In the genomic region with DNA sequence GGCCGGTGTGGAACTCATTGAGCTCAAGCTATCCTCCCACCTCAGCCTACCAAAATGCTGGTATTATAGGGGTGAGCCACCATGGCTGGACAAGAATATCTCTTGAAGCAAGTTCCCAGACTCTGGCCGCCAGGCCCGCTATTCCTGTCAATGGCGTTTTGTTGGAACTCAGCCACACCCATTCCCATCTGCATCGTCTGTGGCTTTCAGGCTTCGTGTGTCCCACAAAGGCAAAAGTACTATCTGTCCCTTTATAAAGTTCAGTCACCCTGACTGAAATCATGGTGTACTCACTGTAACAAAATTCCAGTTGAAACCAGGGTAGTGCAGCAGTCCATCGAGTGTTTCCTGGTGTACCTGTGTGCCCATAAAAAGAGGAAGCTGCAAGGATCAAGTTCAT, we compare ENCODE assay signal across 1 cellular context.
TF ChIP-seq lines count a peak whose summit lies in the region.

No MANE protein-coding gene starts in this region.

TF ChIP-seq in HepG2, 621 proteins besides CTCF, POLR2A, EP300 and RAD21:
- no peak for TF ChIP-seq ZNF616 (CRISPR knock-in tag; IDR thresholded peaks at IDR 0.05; ENCODE audit: low read depth)
- no peak for TF ChIP-seq ZNF605 (CRISPR knock-in tag; IDR thresholded peaks at IDR 0.05)
- no peak for TF ChIP-seq ZNF816 (CRISPR knock-in tag; IDR thresholded peaks at IDR 0.05; ENCODE audit: borderline replicate concordance)
- TF ChIP-seq, protein P1, sequence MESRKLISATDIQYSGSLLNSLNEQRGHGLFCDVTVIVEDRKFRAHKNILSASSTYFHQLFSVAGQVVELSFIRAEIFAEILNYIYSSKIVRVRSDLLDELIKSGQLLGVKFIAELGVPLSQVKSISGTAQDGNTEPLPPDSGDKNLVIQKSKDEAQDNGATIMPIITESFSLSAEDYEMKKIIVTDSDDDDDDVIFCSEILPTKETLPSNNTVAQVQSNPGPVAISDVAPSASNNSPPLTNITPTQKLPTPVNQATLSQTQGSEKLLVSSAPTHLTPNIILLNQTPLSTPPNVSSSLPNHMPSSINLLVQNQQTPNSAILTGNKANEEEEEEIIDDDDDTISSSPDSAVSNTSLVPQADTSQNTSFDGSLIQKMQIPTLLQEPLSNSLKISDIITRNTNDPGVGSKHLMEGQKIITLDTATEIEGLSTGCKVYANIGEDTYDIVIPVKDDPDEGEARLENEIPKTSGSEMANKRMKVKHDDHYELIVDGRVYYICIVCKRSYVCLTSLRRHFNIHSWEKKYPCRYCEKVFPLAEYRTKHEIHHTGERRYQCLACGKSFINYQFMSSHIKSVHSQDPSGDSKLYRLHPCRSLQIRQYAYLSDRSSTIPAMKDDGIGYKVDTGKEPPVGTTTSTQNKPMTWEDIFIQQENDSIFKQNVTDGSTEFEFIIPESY (CRISPR knock-in tag; IDR thresholded peaks at IDR 0.05) = peak; percentile 82
- no peak for TF ChIP-seq STAT5B (CRISPR knock-in tag; IDR thresholded peaks at IDR 0.05)
- TF ChIP-seq ZNF34 (CRISPR knock-in tag; IDR thresholded peaks at IDR 0.05; ENCODE audit: borderline replicate concordance) = no peak
- TF ChIP-seq ZNF572 (CRISPR knock-in tag; IDR thresholded peaks at IDR 0.05) = no peak
- TF ChIP-seq YEATS2 (CRISPR knock-in tag; IDR thresholded peaks at IDR 0.05; ENCODE audit: borderline replicate concordance) = no peak
- TF ChIP-seq ZFY (CRISPR knock-in tag; IDR thresholded peaks at IDR 0.05) = no peak
- TF ChIP-seq ZBTB38 (CRISPR knock-in tag; IDR thresholded peaks at IDR 0.05) = no peak
- TF ChIP-seq RBM22 (optimal IDR thresholded peaks at IDR 0.05; ENCODE audit: low read length) = peak; percentile 82
- TF ChIP-seq, protein P2, sequence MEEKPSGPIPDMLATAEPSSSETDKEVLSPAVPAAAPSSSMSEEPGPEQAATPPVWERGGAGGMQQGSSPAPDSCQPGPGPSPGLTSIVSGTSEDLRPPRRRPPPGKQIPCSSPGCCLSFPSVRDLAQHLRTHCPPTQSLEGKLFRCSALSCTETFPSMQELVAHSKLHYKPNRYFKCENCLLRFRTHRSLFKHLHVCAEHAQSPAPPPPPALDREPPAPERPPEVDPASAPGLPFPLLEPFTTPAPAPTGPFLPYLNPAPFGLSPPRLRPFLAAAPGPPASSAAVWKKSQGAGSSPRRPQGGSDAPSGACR (CRISPR knock-in tag; IDR thresholded peaks at IDR 0.05) = no peak
- no peak for TF ChIP-seq ZNF33A (CRISPR knock-in tag; IDR thresholded peaks at IDR 0.05; ENCODE audit: borderline replicate concordance)
- no peak for TF ChIP-seq CHD4 (IDR thresholded peaks at IDR 0.05; ENCODE audit: borderline replicate concordance, low read length)
